ENCODE assay signal across 18 cellular contexts in genomic region chr1:183302452-183303324, GRCh38.
DNase-seq lines count a peak whose midpoint lies in the region; ATAC-seq and TF ChIP-seq lines count a peak whose summit lies in the region.
"Had no signal": no experiment of that assay in that cellular context is flagged by ENCODE, and none has a peak within 500 bp of the region (broad histone marks: within the 10 kb centered on the region; RNA-seq: fewer than 3 reads in every experiment).

No MANE protein-coding gene starts in this region.

- H3K27ac ChIP-seq in heart left ventricle (peak overlapping the region in 10 of 12 donors; percentile 31 to 85 (median 66)), tibial nerve (peak overlapping the region in 2 of 4 donors; percentile 18 to 50)
- H3K27ac ChIP-seq: RWPE1, upper lobe of right lung had no signal

- no TSS peak for BruUV-seq in Caco-2 (replicated peaks; lab: Mats Ljungman, UMichigan)

- POLR2A ChIA-PET in Caco-2 (lab: Charles Lee), result no interaction called here

- H3K9me3 Mint-ChIP-seq in Caco-2 (ENCODE audit: unreplicated experiment), result no peaks in the 10 kb centered on the region
- H3K9me3 Mint-ChIP-seq in progenitor cell of endocrine pancreas (ENCODE audit: low read depth), result peaks cover 3% of the 10 kb centered on the region

- H3K27ac Mint-ChIP-seq in Caco-2 (ENCODE audit: unreplicated experiment) (peak overlapping the region; percentile 45), progenitor cell of endocrine pancreas (peak overlapping the region; percentile 55)
- H3K27ac Mint-ChIP-seq: activated B cell treated with CpG ODN at 0.5 μM for 24 hours; activated CD8-positive, alpha-beta memory T cell treated with anti-CD3 and anti-CD28 coated beads, Interleukin-2, amount 10 ng/mL, durations not matched to agents 7 days and 5 days; CD8-positive, alpha-beta memory T cell had no signal

- H3K9me3 ChIP-seq in Caco-2 (no peaks in the 10 kb centered on the region), heart left ventricle (peaks cover 0 to 4% (median 0%) of the 10 kb centered on the region in 12 donors), tibial nerve (no peaks in the 10 kb centered on the region)
- H3K9me3 ChIP-seq: upper lobe of right lung had no signal

- intact Hi-C loops in Caco-2 (cut with micrococcal nuclease; ENCODE audit: unreplicated experiment) (no loop called here), heart left ventricle (cut with DNase I) (no loop called here)

- H3K36me3 Mint-ChIP-seq in Caco-2 (ENCODE audit: insufficient read depth, unreplicated experiment) (no peaks in the 10 kb centered on the region), progenitor cell of endocrine pancreas (ENCODE audit: insufficient read depth) (no peaks in the 10 kb centered on the region)
- H3K36me3 Mint-ChIP-seq: activated CD8-positive, alpha-beta memory T cell treated with anti-CD3 and anti-CD28 coated beads, Interleukin-2, amount 10 ng/mL, durations not matched to agents 7 days and 5 days; CD8-positive, alpha-beta memory T cell had no signal

- ATAC-seq in heart left ventricle (peak in 3 of 4 donors; percentile 14 to 29 (median 17)), GM19324 (IDR thresholded peaks at IDR 0.05; ENCODE audit: low FRiP score, unreplicated experiment) (no peak)
- ATAC-seq: activated CD8-positive, alpha-beta memory T cell treated with anti-CD3 and anti-CD28 coated beads, Interleukin-2, amount 10 ng/mL, durations not matched to agents 7 days and 5 days; upper lobe of right lung had no signal

- WGBS in heart left ventricle, 4 donors, result 88 to 94% (median 91%) methylated on average over 5 of the region's 5 CpGs
- WGBS in tibial nerve, 2 donors, result 79% methylated on average over 5 of the region's 5 CpGs

- H3K4me3 Mint-ChIP-seq in Caco-2 (ENCODE audit: unreplicated experiment), result no peak overlapping the region
- no peak overlapping the region for H3K4me3 Mint-ChIP-seq in progenitor cell of endocrine pancreas (ENCODE audit: low read depth)
- H3K4me3 Mint-ChIP-seq: activated B cell treated with CpG ODN at 0.5 μM for 24 hours; activated CD8-positive, alpha-beta memory T cell treated with anti-CD3 and anti-CD28 coated beads, Interleukin-2, amount 10 ng/mL, durations not matched to agents 7 days and 5 days had no signal

- CTCF ChIA-PET in Caco-2 (lab: Charles Lee), result no interaction called here

- H3K27me3 ChIP-seq in Caco-2 (replicated peaks; ENCODE audit: control insufficient read depth, insufficient read depth, low read length), result no peaks in the 10 kb centered on the region
- H3K27me3 ChIP-seq in heart left ventricle, result no peaks in the 10 kb centered on the region
- H3K27me3 ChIP-seq in tibial nerve, result no peaks in the 10 kb centered on the region
- H3K27me3 ChIP-seq: upper lobe of right lung had no signal

- TF ChIP-seq CTCF in Caco-2 (IDR thresholded peaks at IDR 0.05; ENCODE audit: insufficient read depth in 1 of 2, low read depth in 1 of 2, low read length in 1 of 2, severe bottlenecking in 1 of 2, unreplicated experiment in 1 of 2) (no peak), heart left ventricle (IDR thresholded peaks at IDR 0.05) (no peak), progenitor cell of endocrine pancreas (IDR thresholded peaks at IDR 0.05; ENCODE audit: unreplicated experiment) (no peak), tibial nerve (IDR thresholded peaks at IDR 0.05) (no peak)

- TF ChIP-seq POLR2A in heart left ventricle (IDR thresholded peaks at IDR 0.05), result no peak
- no peak for TF ChIP-seq POLR2A in tibial nerve (IDR thresholded peaks at IDR 0.05)

- DNase-seq in Caco-2, result no peak
- peak; percentile 44 for DNase-seq in T1000 (lab: John Stamatoyannopoulos, UW)
- no peak for DNase-seq in heart left ventricle
- no peak for DNase-seq in progenitor cell of endocrine pancreas (ENCODE audit: low spot score, unreplicated experiment)
- DNase-seq in LoVo (ENCODE audit: low spot score), result no peak
- no peak for DNase-seq in tibial nerve (ENCODE audit: low spot score in 2 of 2)
- no peak for DNase-seq in DMS53 treated with DMSO at 0.1 percent for 48 hours (lab: John Stamatoyannopoulos, UW; ENCODE audit: unreplicated experiment)
- DNase-seq: activated B cell treated with CpG ODN at 0.5 μM for 24 hours; activated CD8-positive, alpha-beta memory T cell treated with anti-CD3 and anti-CD28 coated beads, Interleukin-2, amount 10 ng/mL, durations not matched to agents 7 days and 5 days; activated gamma-delta T cell treated with Interleukin-2 at 50 U/mL for 16 hours; CD8-positive, alpha-beta memory T cell; EL; hypothalamus; NCI-H1048; stimulated activated CD4-positive, alpha-beta T cell treated with anti-CD3 and anti-CD28 coated beads, Interleukin-4, amount 100 ng/mL, for 24 hours; upper lobe of right lung had no signal

- H3K4me1 ChIP-seq in Caco-2, result peaks cover 6% of the 10 kb centered on the region
- peaks cover 0 to 71% (median 43%) of the 10 kb centered on the region in 12 donors for H3K4me1 ChIP-seq in heart left ventricle
- H3K4me1 ChIP-seq in tibial nerve, result peaks cover 0 to 48% (median 3%) of the 10 kb centered on the region in 4 donors
- H3K4me1 ChIP-seq: upper lobe of right lung had no signal

- H3K27me3 Mint-ChIP-seq in Caco-2 (ENCODE audit: insufficient read depth, unreplicated experiment) (no peaks in the 10 kb centered on the region), progenitor cell of endocrine pancreas (no peaks in the 10 kb centered on the region)

- H3K4me3 ChIP-seq in Caco-2 (ENCODE audit: low read depth, low read length) (no peak overlapping the region), heart left ventricle (no peak overlapping the region), tibial nerve (no peak overlapping the region)
- H3K4me3 ChIP-seq: upper lobe of right lung had no signal

- no peak for TF ChIP-seq EP300 in tibial nerve (IDR thresholded peaks at IDR 0.05)

- H3K36me3 ChIP-seq in Caco-2 (ENCODE audit: control insufficient read depth, insufficient read depth, low read length) (no peaks in the 10 kb centered on the region), heart left ventricle (no peaks in the 10 kb centered on the region), tibial nerve (no peaks in the 10 kb centered on the region)
- H3K36me3 ChIP-seq: upper lobe of right lung had no signal

- H3K4me1 Mint-ChIP-seq in Caco-2 (ENCODE audit: low read depth, unreplicated experiment) (peaks cover 26% of the 10 kb centered on the region), progenitor cell of endocrine pancreas (ENCODE audit: low read depth) (peaks cover 13% of the 10 kb centered on the region)
- H3K4me1 Mint-ChIP-seq: activated CD8-positive, alpha-beta memory T cell treated with anti-CD3 and anti-CD28 coated beads, Interleukin-2, amount 10 ng/mL, durations not matched to agents 7 days and 5 days; CD8-positive, alpha-beta memory T cell had no signal
